In genomic region chr4:72513227-72513626, GRCh38 we compare ENCODE assay signal across 25 cellular contexts. TPM values are rescaled to one million over a fixed set of nuclear protein-coding genes. Genes with fewer than 3 reads are reported as not detected.
"Had no signal": no experiment of that assay in that cellular context is flagged by ENCODE, and none has a peak within 500 bp of the region (broad histone marks: within the 10 kb centered on the region; RNA-seq: fewer than 3 reads in every experiment).

No MANE protein-coding gene starts in this region.

- H3K27ac ChIP-seq: PC-9 had no signal

- H3K4me2 ChIP-seq: PC-9 had no signal

- FAIRE-seq: astrocyte had no signal

- H3K4me3 ChIP-seq: PC-9 had no signal

- H2AFZ ChIP-seq: PC-9 had no signal

- DNase-seq: activated B cell treated with CpG ODN at 0.5 μM for 24 hours; activated CD4-positive, alpha-beta memory T cell treated with anti-CD3 and anti-CD28 coated beads for 36 hours; activated CD4-positive, alpha-beta T cell treated with anti-CD3 and anti-CD28 coated beads for 1 hour; activated CD4-positive, alpha-beta T cell treated with anti-CD3 and anti-CD28 coated beads, Interleukin-2, amount 10 ng/mL, durations not matched to agents 24 days and 14 days; activated CD8-positive, alpha-beta memory T cell treated with anti-CD3 and anti-CD28 coated beads for 24 hours; activated gamma-delta T cell; activated naive CD4-positive, alpha-beta T cell treated with anti-CD3 and anti-CD28 coated beads for 36 hours; activated T-cell treated with anti-CD3 and anti-CD28 coated beads, Interleukin-2, amount 50 U/mL, for 48 hours; amygdala; cortex of kidney; KG1; NCI-H1092; NCI-H1417; NCI-H1930; NCI-H2171 treated with DMSO at 0.1 percent for 48 hours; NCI-H226; NCI-H526 treated with DMSO at 0.1 percent for 48 hours; NCI-H82; PC-9; SHP77 treated with DMSO at 0.1 percent for 48 hours; T-cell; T-helper 2 cell; T1000 had no signal

- ATAC-seq: activated T-helper 17 cell treated with anti-CD3 and anti-CD28 coated beads, Interleukin-2, amount 50 U/mL, for 72 hours; T-cell had no signal

RNA-seq across cellular contexts. Expression of gene ADAMTS3, which starts 55.8 kb away (rescaled TPM):
- total RNA-seq: activated B cell treated with CpG ODN at 0.5 μM for 24 hours; activated CD4-positive, alpha-beta memory T cell treated with anti-CD3 and anti-CD28 coated beads for 36 hours; activated CD4-positive, alpha-beta T cell treated with anti-CD3 and anti-CD28 coated beads, Interleukin-2, amount 10 ng/mL, durations not matched to agents 24 days and 14 days; activated naive CD4-positive, alpha-beta T cell treated with anti-CD3 and anti-CD28 coated beads for 36 hours; activated T-helper 17 cell treated with anti-CD3 and anti-CD28 coated beads, Interleukin-2, amount 50 U/mL, for 72 hours; T-cell had no signal
